Comparison of ENCODE assay signal across 14 cellular contexts in genomic region chr4:113978105-113978504, GRCh38. TPM values are rescaled to one million over a fixed set of nuclear protein-coding genes. Genes with fewer than 3 reads are reported as not detected.
DNase-seq lines count a peak whose midpoint lies in the region; ATAC-seq and TF ChIP-seq lines count a peak whose summit lies in the region.
"Had no signal": no experiment of that assay in that cellular context is flagged by ENCODE, and none has a peak within 500 bp of the region (broad histone marks: within the 10 kb centered on the region; RNA-seq: fewer than 3 reads in every experiment).

No MANE protein-coding gene starts in this region.

- DNase-seq in H7 (no peak), brain microvascular endothelial cell (no peak), skeletal muscle cell (ENCODE audit: low read depth) (no peak), Kasumi-1 (lab: John Stamatoyannopoulos, UW) (no peak)
- DNase-seq in stimulated activated CD4-positive, alpha-beta T cell treated with anti-CD3 and anti-CD28 coated beads, Interleukin-4, amount 100 ng/mL, for 1 hour, result no peak
- DNase-seq: activated CD4-positive, alpha-beta T cell treated with anti-CD3 and anti-CD28 coated beads, Interleukin-2, amount 50 U/mL, for 1 hour; DMS153; hippocampal formation; NCI-H1436 treated with DMSO at 0.1 percent for 48 hours; SIG-M5 had no signal

- H3K27ac ChIP-seq in brain microvascular endothelial cell, result peak overlapping the region; percentile 74

- peaks cover 4% of the 10 kb centered on the region for H3K27me3 ChIP-seq in H7 (ENCODE audit: control insufficient read depth, insufficient read depth, low read length)
- H3K27me3 ChIP-seq in brain microvascular endothelial cell (replicated peaks), result no peaks in the 10 kb centered on the region
- H3K27me3 ChIP-seq: adrenal gland had no signal

- H3K36me3 ChIP-seq in H7 (replicated peaks; ENCODE audit: control insufficient read depth, insufficient read depth, low read length) (no peaks in the 10 kb centered on the region), brain microvascular endothelial cell (replicated peaks) (no peaks in the 10 kb centered on the region)
- H3K36me3 ChIP-seq: adrenal gland had no signal

- ATAC-seq in GM18909 (IDR thresholded peaks at IDR 0.05; ENCODE audit: poor library complexity, unreplicated experiment) (no peak), HG03108 (IDR thresholded peaks at IDR 0.05; ENCODE audit: unreplicated experiment) (no peak)

- H3K4me3 ChIP-seq in H7 (ENCODE audit: insufficient read depth, low read depth, low read length) (peak overlapping the region; percentile 58; the same call in 1 of the 2 replicates), brain microvascular endothelial cell (ENCODE audit: low read depth, low read length) (peak overlapping the region; percentile 72), iPS-11a (ENCODE audit: low read depth, low read length) (peak overlapping the region; percentile 79), skeletal muscle cell (ENCODE audit: low read depth, low read length) (peak overlapping the region; percentile 79)

- TF ChIP-seq CTCF in brain microvascular endothelial cell (IDR thresholded peaks at IDR 0.05; ENCODE audit: low read depth, low read length, missing control alignments), result no peak

- in situ Hi-C loops in brain microvascular endothelial cell (cut with HindIII; ENCODE audit: low pct_ligation_motif_present, low sequenced_read_pairs), result no loop called here

RNA-seq across cellular contexts. Expression of gene ARSJ, which starts 1.3 kb away (rescaled TPM):
- 2.3 and 2.7 TPM in 2 replicates for total RNA-seq in H7 (2014; rRNA removed; shearing (Covaris generic))
